3 cellular contexts compared by ENCODE assay signal in genomic region chr2:177525351-177525750, GRCh38.
TF ChIP-seq lines count a peak whose summit lies in the region.

No MANE protein-coding gene starts in this region.

TF ChIP-seq in liver, 16 proteins besides CTCF, POLR2A, EP300 and RAD21 (continued from another document):
- no peak for TF ChIP-seq ZBTB33 (IDR thresholded peaks at IDR 0.05)

TF ChIP-seq in HepG2, 621 proteins besides CTCF, POLR2A, EP300 and RAD21 (continued from another document):
- no peak for TF ChIP-seq ZNF816 (CRISPR knock-in tag; IDR thresholded peaks at IDR 0.05; ENCODE audit: borderline replicate concordance)
- TF ChIP-seq ETV6 (CRISPR knock-in tag; conservative IDR thresholded peaks at IDR 0.05) = no peak
- no peak for TF ChIP-seq HDAC2 (CRISPR knock-in tag; IDR thresholded peaks at IDR 0.05)
- TF ChIP-seq WIZ (CRISPR knock-in tag; IDR thresholded peaks at IDR 0.05) = no peak
- no peak for TF ChIP-seq GMEB1 (CRISPR knock-in tag; IDR thresholded peaks at IDR 0.05; ENCODE audit: borderline replicate concordance)
- no peak for TF ChIP-seq SPEN (CRISPR knock-in tag; IDR thresholded peaks at IDR 0.05; ENCODE audit: low read depth)
- TF ChIP-seq POLR2AphosphoS5 (IDR thresholded peaks at IDR 0.05; ENCODE audit: low read depth, low read length) = no peak
- TF ChIP-seq ZNF580 (CRISPR knock-in tag; IDR thresholded peaks at IDR 0.05; ENCODE audit: borderline replicate concordance, low read depth) = no peak
- no peak for TF ChIP-seq HOXA9 (CRISPR knock-in tag; IDR thresholded peaks at IDR 0.05; ENCODE audit: borderline replicate concordance)
- TF ChIP-seq CEBPB (IDR thresholded peaks at IDR 0.05; ENCODE audit: borderline replicate concordance, low read depth, low read length) = no peak
- no peak for TF ChIP-seq ZNF333 (CRISPR knock-in tag; IDR thresholded peaks at IDR 0.05; ENCODE audit: borderline replicate concordance)
- no peak for TF ChIP-seq ZNF280D (CRISPR knock-in tag; IDR thresholded peaks at IDR 0.05)
- no peak for TF ChIP-seq NFYB (CRISPR knock-in tag; IDR thresholded peaks at IDR 0.05)

TF ChIP-seq in GM23338, 12 proteins besides CTCF, POLR2A, EP300 and RAD21 (continued from another document):
- no peak for TF ChIP-seq POLR2AphosphoS5 (IDR thresholded peaks at IDR 0.05; ENCODE audit: low read depth)
- no peak for TF ChIP-seq ETS1 (IDR thresholded peaks at IDR 0.05)
- no peak for TF ChIP-seq EZH2 (IDR thresholded peaks at IDR 0.05; ENCODE audit: low read depth, unreplicated experiment)
- TF ChIP-seq EZH2phosphoT487 (IDR thresholded peaks at IDR 0.05; ENCODE audit: unreplicated experiment) = no peak
- TF ChIP-seq JUNB (IDR thresholded peaks at IDR 0.05; ENCODE audit: unreplicated experiment) = no peak
- TF ChIP-seq ZNF462 (CRISPR knock-in tag; IDR thresholded peaks at IDR 0.05) = no peak
- TF ChIP-seq STAT1 (IDR thresholded peaks at IDR 0.05; ENCODE audit: unreplicated experiment) = no peak
- TF ChIP-seq ZNF114 (CRISPR knock-in tag; IDR thresholded peaks at IDR 0.05) = no peak
